Comparison of ENCODE assay signal across 8 cellular contexts in genomic region chr1:54376085-54377039, GRCh38. TPM values are rescaled to one million over a fixed set of nuclear protein-coding genes. Genes with fewer than 3 reads are reported as not detected.
DNase-seq lines count a peak whose midpoint lies in the region; ATAC-seq and TF ChIP-seq lines count a peak whose summit lies in the region.

No MANE protein-coding gene starts in this region.

- H3K27ac Mint-ChIP-seq in GM23338 = peak overlapping the region; percentile 85

- H3K27me3 ChIP-seq in GM23338 (ENCODE audit: insufficient read depth) (no peaks in the 10 kb centered on the region), BE2C (no peaks in the 10 kb centered on the region)

- H3K9me3 Mint-ChIP-seq in GM23338 = no peaks in the 10 kb centered on the region

- H3K4me3 ChIP-seq in GM23338 (peak overlapping the region; percentile 42), BE2C (ENCODE audit: low read depth, low read length) (no peak overlapping the region)

- H3K4me2 ChIP-seq in GM23338 = peak overlapping the region; percentile 78

- peak overlapping the region; percentile 48 for H3K4me3 Mint-ChIP-seq in GM23338

- peaks cover 25% of the 10 kb centered on the region; the same call in 1 of the 2 replicates for H4K20me1 ChIP-seq in GM23338 (replicated peaks; ENCODE audit: insufficient read depth)

- peaks cover 97% of the 10 kb centered on the region for H3K79me2 ChIP-seq in GM23338 (replicated peaks; ENCODE audit: insufficient read depth)

- H3K4me1 Mint-ChIP-seq in GM23338 = peaks cover 94% of the 10 kb centered on the region

- peaks cover 14% of the 10 kb centered on the region for H3K36me3 Mint-ChIP-seq in GM23338 (ENCODE audit: low read depth)

- H2AFZ ChIP-seq in GM23338 = no peak overlapping the region

- ATAC-seq in GM18870 (IDR thresholded peaks at IDR 0.05; ENCODE audit: unreplicated experiment) (peak; percentile 56), GM23338 (no peak)

- H3K4me1 ChIP-seq in GM23338 (ENCODE audit: insufficient read depth) = peaks cover 83% of the 10 kb centered on the region
- peaks cover 2% of the 10 kb centered on the region for H3K4me1 ChIP-seq in BE2C

- peak overlapping the region; percentile 98 for H3K27ac ChIP-seq in GM23338 (ENCODE audit: low read depth)

- no peak for TF ChIP-seq CTCF in GM23338 (conservative IDR thresholded peaks at IDR 0.05; ENCODE audit: low read depth in 2 of 2)
- no peak for TF ChIP-seq CTCF in BE2C (IDR thresholded peaks at IDR 0.05; ENCODE audit: low read depth, low read length)

- DNase-seq in GM23338 (ENCODE audit: low spot score) = no peak
- peak; percentile 91 for DNase-seq in NCI-H526 treated with DMSO at 0.1 percent for 48 hours (lab: John Stamatoyannopoulos, UW)
- peak; percentile 28 for DNase-seq in kidney tubule cell (ENCODE audit: low spot score)
- no peak for DNase-seq in mesenteric fat pad (ENCODE audit: low spot score)
- no peak for DNase-seq in kidney glomerular epithelial cell (lab: John Stamatoyannopoulos, UW)
- no peak for DNase-seq in dermis blood vessel endothelial cell
- DNase-seq in BE2C = no peak

- peaks cover 17% of the 10 kb centered on the region for H3K27me3 Mint-ChIP-seq in GM23338 (ENCODE audit: insufficient read depth, low read depth, poor library complexity)

- H3F3A ChIP-seq in GM23338 (replicated peaks; ENCODE audit: low read depth) = peaks cover 14% of the 10 kb centered on the region

- H3K36me3 ChIP-seq in GM23338 (ENCODE audit: insufficient read depth) (no peaks in the 10 kb centered on the region), BE2C (peaks cover 11% of the 10 kb centered on the region; the same call in 1 of the 2 replicates)

- H3K9me3 ChIP-seq in BE2C = no peaks in the 10 kb centered on the region

- no peaks in the 10 kb centered on the region for H3K9me2 ChIP-seq in GM23338 (ENCODE audit: insufficient read depth)

TF ChIP-seq in GM23338, 12 proteins besides CTCF, POLR2A, EP300 and RAD21:
- no peak for TF ChIP-seq ETS1 (IDR thresholded peaks at IDR 0.05)
- no peak for TF ChIP-seq STAT1 (IDR thresholded peaks at IDR 0.05; ENCODE audit: unreplicated experiment)
- TF ChIP-seq ZNF114 (CRISPR knock-in tag; IDR thresholded peaks at IDR 0.05) = no peak
- no peak for TF ChIP-seq REST (IDR thresholded peaks at IDR 0.05; ENCODE audit: unreplicated experiment)
- TF ChIP-seq, protein P1, sequence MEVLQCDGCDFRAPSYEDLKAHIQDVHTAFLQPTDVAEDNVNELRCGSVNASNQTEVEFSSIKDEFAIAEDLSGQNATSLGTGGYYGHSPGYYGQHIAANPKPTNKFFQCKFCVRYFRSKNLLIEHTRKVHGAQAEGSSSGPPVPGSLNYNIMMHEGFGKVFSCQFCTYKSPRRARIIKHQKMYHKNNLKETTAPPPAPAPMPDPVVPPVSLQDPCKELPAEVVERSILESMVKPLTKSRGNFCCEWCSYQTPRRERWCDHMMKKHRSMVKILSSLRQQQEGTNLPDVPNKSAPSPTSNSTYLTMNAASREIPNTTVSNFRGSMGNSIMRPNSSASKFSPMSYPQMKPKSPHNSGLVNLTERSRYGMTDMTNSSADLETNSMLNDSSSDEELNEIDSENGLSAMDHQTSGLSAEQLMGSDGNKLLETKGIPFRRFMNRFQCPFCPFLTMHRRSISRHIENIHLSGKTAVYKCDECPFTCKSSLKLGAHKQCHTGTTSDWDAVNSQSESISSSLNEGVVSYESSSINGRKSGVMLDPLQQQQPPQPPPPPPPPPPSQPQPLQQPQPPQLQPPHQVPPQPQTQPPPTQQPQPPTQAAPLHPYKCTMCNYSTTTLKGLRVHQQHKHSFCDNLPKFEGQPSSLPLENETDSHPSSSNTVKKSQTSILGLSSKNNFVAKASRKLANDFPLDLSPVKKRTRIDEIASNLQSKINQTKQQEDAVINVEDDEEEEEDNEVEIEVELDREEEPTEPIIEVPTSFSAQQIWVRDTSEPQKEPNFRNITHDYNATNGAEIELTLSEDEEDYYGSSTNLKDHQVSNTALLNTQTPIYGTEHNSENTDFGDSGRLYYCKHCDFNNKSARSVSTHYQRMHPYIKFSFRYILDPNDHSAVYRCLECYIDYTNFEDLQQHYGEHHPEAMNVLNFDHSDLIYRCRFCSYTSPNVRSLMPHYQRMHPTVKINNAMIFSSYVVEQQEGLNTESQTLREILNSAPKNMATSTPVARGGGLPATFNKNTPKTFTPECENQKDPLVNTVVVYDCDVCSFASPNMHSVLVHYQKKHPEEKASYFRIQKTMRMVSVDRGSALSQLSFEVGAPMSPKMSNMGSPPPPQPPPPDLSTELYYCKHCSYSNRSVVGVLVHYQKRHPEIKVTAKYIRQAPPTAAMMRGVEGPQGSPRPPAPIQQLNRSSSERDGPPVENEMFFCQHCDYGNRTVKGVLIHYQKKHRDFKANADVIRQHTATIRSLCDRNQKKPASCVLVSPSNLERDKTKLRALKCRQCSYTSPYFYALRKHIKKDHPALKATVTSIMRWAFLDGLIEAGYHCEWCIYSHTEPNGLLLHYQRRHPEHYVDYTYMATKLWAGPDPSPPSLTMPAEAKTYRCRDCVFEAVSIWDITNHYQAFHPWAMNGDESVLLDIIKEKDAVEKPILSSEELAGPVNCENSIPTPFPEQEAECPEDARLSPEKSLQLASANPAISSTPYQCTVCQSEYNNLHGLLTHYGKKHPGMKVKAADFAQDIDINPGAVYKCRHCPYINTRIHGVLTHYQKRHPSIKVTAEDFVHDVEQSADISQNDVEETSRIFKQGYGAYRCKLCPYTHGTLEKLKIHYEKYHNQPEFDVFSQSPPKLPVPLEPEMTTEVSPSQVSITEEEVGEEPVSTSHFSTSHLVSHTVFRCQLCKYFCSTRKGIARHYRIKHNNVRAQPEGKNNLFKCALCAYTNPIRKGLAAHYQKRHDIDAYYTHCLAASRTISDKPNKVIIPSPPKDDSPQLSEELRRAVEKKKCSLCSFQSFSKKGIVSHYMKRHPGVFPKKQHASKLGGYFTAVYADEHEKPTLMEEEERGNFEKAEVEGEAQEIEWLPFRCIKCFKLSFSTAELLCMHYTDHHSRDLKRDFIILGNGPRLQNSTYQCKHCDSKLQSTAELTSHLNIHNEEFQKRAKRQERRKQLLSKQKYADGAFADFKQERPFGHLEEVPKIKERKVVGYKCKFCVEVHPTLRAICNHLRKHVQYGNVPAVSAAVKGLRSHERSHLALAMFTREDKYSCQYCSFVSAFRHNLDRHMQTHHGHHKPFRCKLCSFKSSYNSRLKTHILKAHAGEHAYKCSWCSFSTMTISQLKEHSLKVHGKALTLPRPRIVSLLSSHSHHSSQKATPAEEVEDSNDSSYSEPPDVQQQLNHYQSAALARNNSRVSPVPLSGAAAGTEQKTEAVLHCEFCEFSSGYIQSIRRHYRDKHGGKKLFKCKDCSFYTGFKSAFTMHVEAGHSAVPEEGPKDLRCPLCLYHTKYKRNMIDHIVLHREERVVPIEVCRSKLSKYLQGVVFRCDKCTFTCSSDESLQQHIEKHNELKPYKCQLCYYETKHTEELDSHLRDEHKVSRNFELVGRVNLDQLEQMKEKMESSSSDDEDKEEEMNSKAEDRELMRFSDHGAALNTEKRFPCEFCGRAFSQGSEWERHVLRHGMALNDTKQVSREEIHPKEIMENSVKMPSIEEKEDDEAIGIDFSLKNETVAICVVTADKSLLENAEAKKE (CRISPR knock-in tag; IDR thresholded peaks at IDR 0.05) = no peak
- TF ChIP-seq CREB1 (CRISPR knock-in tag; IDR thresholded peaks at IDR 0.05; ENCODE audit: low read depth) = no peak
- no peak for TF ChIP-seq NANOG (IDR thresholded peaks at IDR 0.05; ENCODE audit: borderline replicate concordance)
- TF ChIP-seq EZH2 (IDR thresholded peaks at IDR 0.05; ENCODE audit: low read depth, unreplicated experiment) = no peak
- no peak for TF ChIP-seq POLR2AphosphoS5 (IDR thresholded peaks at IDR 0.05; ENCODE audit: low read depth)
- no peak for TF ChIP-seq JUNB (IDR thresholded peaks at IDR 0.05; ENCODE audit: unreplicated experiment)
- no peak for TF ChIP-seq EZH2phosphoT487 (IDR thresholded peaks at IDR 0.05; ENCODE audit: unreplicated experiment)
- TF ChIP-seq ZNF331 (CRISPR knock-in tag; IDR thresholded peaks at IDR 0.05; ENCODE audit: low read depth) = no peak

RNA-seq across cellular contexts. Expression of gene SSBP3, which starts 29.8 kb away (rescaled TPM):
- total RNA-seq in GM23338 (2014; rRNA removed; shearing (Covaris generic)) = 47.4 and 59.5 TPM in 2 replicates
- 68.6 and 82.3 TPM in 2 replicates for polyA plus RNA-seq in GM23338 (2016; fragmentation: Nextera tagmentation; extraction: Ambion mirVana)
- total RNA-seq in mesenteric fat pad (41.1 TPM), dermis blood vessel endothelial cell (6.6 and 9.6 TPM in 2 replicates)
- polyA plus RNA-seq in BE2C (2012; ENCODE audit: insufficient read depth, insufficient read length, low read depth) = 91.5 TPM

Comparison
In these comparisons a context has a peak if more than half of its experiments do, and no peak if none do; other contexts are left out.
1. DNase-seq: peak in NCI-H526 treated with DMSO at 0.1 percent for 48 hours (single experiment) and kidney tubule cell (single experiment); none in GM23338 (single experiment), mesenteric fat pad (single experiment), kidney glomerular epithelial cell (single experiment), dermis blood vessel endothelial cell (single experiment) and BE2C (single experiment).